In genomic region chr3:59802045-59802444, GRCh38 we compare ENCODE assay signal across 28 cellular contexts.
"Had no signal": no experiment of that assay in that cellular context is flagged by ENCODE, and none has a peak within 500 bp of the region (broad histone marks: within the 10 kb centered on the region; RNA-seq: fewer than 3 reads in every experiment).

No MANE protein-coding gene starts in this region.

- H3K4me3 ChIP-seq: hepatocyte, ovary, right lobe of liver, skin epidermis, tibial nerve had no signal

- H3K4me1 ChIP-seq: right lobe of liver, tibial nerve had no signal

- H3K4me2 ChIP-seq: hepatocyte had no signal

- H3K27me3 ChIP-seq: brain microvascular endothelial cell, hepatocyte, ovary, right lobe of liver, tibial nerve had no signal

- DNase-seq: activated B cell treated with CpG ODN at 0.5 μM for 24 hours; activated CD4-positive, alpha-beta T cell treated with anti-CD3 and anti-CD28 coated beads for 36 hours; activated CD4-positive, alpha-beta T cell treated with anti-CD3 and anti-CD28 coated beads, Interleukin-2, amount 50 U/mL, for 4 hours; activated CD8-positive, alpha-beta memory T cell treated with anti-CD3 and anti-CD28 coated beads for 24 hours; activated CD8-positive, alpha-beta memory T cell treated with anti-CD3 and anti-CD28 coated beads, Interleukin-2, amount 50 U/mL, for 4 hours; activated T-cell treated with anti-CD3 and anti-CD28 coated beads, Interleukin-2, amount 50 U/mL, for 24 hours; aorta; brain microvascular endothelial cell; caudate nucleus; dermis blood vessel endothelial cell; effector CD8-positive, alpha-beta T cell; foreskin melanocyte; immature natural killer cell; left ventricle myocardium superior; mammary epithelial cell; midbrain; natural killer cell; ovary; right lobe of liver; stimulated activated CD4-positive, alpha-beta T cell treated with anti-CD3 and anti-CD28 coated beads, Interleukin-1b, Interleukin-23, amount 100 ng/mL, for 48 hours; stimulated activated naive CD8-positive, alpha-beta T cell treated with anti-CD3 and anti-CD28 coated beads, Interleukin-15, amount 100 ng/mL, for 72 hours; T-helper 9 cell had no signal

- ATAC-seq: activated CD4-positive, alpha-beta T cell treated with anti-CD3 and anti-CD28 coated beads for 36 hours; activated naive CD4-positive, alpha-beta T cell treated with anti-CD3 and anti-CD28 coated beads, Interleukin-2, amount 50 U/mL, for 72 hours; activated T-helper 17 cell treated with anti-CD3 and anti-CD28 coated beads, Interleukin-2, amount 50 U/mL, for 72 hours; left ventricle myocardium superior; natural killer cell; stimulated activated effector memory CD8-positive, alpha-beta T cell treated with anti-CD3 and anti-CD28 coated beads, Interleukin-12 subunit alpha, Interleukin-12 subunit beta, amount 100 ng/mL, for 72 hours; stimulated activated naive CD8-positive, alpha-beta T cell treated with anti-CD3 and anti-CD28 coated beads, Interleukin-15, amount 100 ng/mL, for 72 hours had no signal

- H3K36me3 ChIP-seq: brain microvascular endothelial cell, ovary, right lobe of liver, tibial nerve had no signal

- H3K9me3 ChIP-seq: ovary, right lobe of liver, tibial nerve had no signal

- H2AFZ ChIP-seq: hepatocyte had no signal

- H3K27ac ChIP-seq: brain microvascular endothelial cell, hepatocyte, ovary, right lobe of liver, skin epidermis, tibial nerve had no signal

- H3K79me2 ChIP-seq: hepatocyte had no signal
